In the genomic region with DNA sequence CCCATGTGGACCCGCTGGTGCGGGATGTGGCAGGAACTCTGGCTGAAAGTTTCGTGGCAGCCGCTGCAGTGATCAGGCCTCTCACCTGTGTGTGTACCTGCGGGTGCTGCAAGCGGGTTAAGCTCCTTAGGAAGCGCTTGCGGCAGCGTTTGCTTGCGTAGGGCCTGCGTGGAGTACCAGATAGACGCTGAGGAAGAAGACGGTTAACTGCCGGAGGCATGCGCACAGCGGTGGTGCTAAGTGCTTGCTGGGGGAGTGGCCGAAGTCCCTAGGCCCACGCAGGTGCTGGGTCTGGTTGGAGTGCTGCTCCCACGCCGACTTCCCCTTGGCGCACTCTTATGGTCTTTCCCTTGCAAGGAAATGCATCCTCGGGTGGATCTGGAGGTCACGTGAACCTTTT, we compare ENCODE assay signal across 1 cellular context.
TF ChIP-seq lines count a peak whose summit lies in the region.

No MANE protein-coding gene starts in this region.

TF ChIP-seq in GM12891, 5 proteins besides CTCF, POLR2A, EP300 and RAD21:
- TF ChIP-seq SPI1 (IDR thresholded peaks at IDR 0.05; ENCODE audit: low read depth, low read length): no peak
- no peak for TF ChIP-seq POLR2AphosphoS5 (IDR thresholded peaks at IDR 0.05; ENCODE audit: low read depth, low read length)
- TF ChIP-seq PAX5 (IDR thresholded peaks at IDR 0.05; ENCODE audit: insufficient read depth, low read length, severe bottlenecking): no peak
- TF ChIP-seq TAF1 (IDR thresholded peaks at IDR 0.05; ENCODE audit: low read depth, low read length): no peak
- no peak for TF ChIP-seq POU2F2 (IDR thresholded peaks at IDR 0.05; ENCODE audit: low read depth, low read length)
